In the genomic region with DNA sequence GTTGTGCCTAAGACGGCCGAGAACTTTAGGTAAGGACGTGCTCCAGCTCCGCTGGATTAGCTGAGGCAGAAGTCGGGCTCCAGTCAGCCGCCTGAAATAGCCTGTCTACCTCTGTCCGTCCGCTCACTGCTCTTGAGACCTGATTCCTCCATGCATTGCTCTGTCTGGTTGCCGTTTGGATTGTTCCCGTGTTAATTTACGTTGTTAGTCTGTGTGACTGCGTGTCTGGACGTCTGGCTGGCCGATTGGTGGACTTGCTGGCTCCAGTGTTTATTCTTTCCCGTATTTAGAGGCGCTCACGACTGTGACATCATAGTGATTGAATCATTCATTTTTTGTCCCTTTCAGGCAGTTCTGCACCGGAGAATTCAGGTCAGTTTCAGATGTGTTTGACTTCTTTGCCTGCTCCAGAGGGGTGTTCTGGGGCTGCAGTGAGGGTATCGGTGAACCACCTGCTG, we compare ENCODE assay signal across 8 cellular contexts. TPM values are rescaled to one million over a fixed set of nuclear protein-coding genes. Genes with fewer than 3 reads are reported as not detected.
DNase-seq lines count a peak whose midpoint lies in the region; ATAC-seq and TF ChIP-seq lines count a peak whose summit lies in the region.

No MANE protein-coding gene starts in this region.

- peaks cover 23% of the 10 kb centered on the region for H3K4me1 Mint-ChIP-seq in T-helper 17 cell

- H3K4me3 Mint-ChIP-seq in T-helper 17 cell: peak overlapping the region; percentile 98

- H3K4me1 ChIP-seq in gastroesophageal sphincter (peaks cover 4 to 18% (median 11%) of the 10 kb centered on the region in 3 donors), gastrocnemius medialis (peaks cover 14 to 15% of the 10 kb centered on the region in 2 donors)

- TF ChIP-seq POLR2A in gastroesophageal sphincter (IDR thresholded peaks at IDR 0.05) (no peak), gastrocnemius medialis (IDR thresholded peaks at IDR 0.05) (no peak)

- H3K27ac ChIP-seq in 22Rv1: peak overlapping the region; percentile 87
- H3K27ac ChIP-seq in gastroesophageal sphincter: peak overlapping the region in 3 of 4 donors; percentile 82 to 86 (median 86)
- H3K27ac ChIP-seq in gastrocnemius medialis: peak overlapping the region; percentile 82 to 92 (median 89)

- DNase-seq in T-helper 17 cell (no peak), gastrocnemius medialis (no peak), GOT3 (lab: John Stamatoyannopoulos, UW) (no peak)

- peaks cover 2% of the 10 kb centered on the region for H3K36me3 Mint-ChIP-seq in T-helper 17 cell (ENCODE audit: low read depth)

- TF ChIP-seq EP300 in gastroesophageal sphincter (IDR thresholded peaks at IDR 0.05): no peak

- in situ Hi-C loops in gastrocnemius medialis (cut with MboI; ENCODE audit: low sequenced_read_pairs in 4 of 4): loop anchor here in 1 of 4 donors (25.0 kb wide), 1 partner anchor 322 kb away; a partner anchor contains a TSS

- H3K9me3 ChIP-seq in T-helper 17 cell (ENCODE audit: control insufficient read depth, low read length, poor library complexity, severe bottlenecking) (no peaks in the 10 kb centered on the region), gastroesophageal sphincter (no peaks in the 10 kb centered on the region), gastrocnemius medialis (no peaks in the 10 kb centered on the region)

- H3K4me3 ChIP-seq in gastroesophageal sphincter (peak overlapping the region; percentile 80 to 89), gastrocnemius medialis (peak overlapping the region; percentile 80 to 94 (median 89))

- intact Hi-C loops in gastrocnemius medialis (cut with DNase I; ENCODE audit: low total_unique reads): loop anchor here (1.0 to 5.0 kb wide), 4 partner anchors 23 to 322 kb away; a partner anchor contains a TSS

- H3K27ac Mint-ChIP-seq in T-helper 17 cell: peak overlapping the region; percentile 88

- WGBS in gastroesophageal sphincter (ENCODE audit: low coverage in 1 of 2), 2 donors: 6 to 40% methylated on average over 2 to 13 of the region's 19 CpGs

- H3K36me3 ChIP-seq in gastroesophageal sphincter: peaks cover 0 to 39% of the 10 kb centered on the region in 2 donors
- peaks cover 0 to 30% of the 10 kb centered on the region in 2 donors for H3K36me3 ChIP-seq in gastrocnemius medialis

- no peaks in the 10 kb centered on the region for H3K27me3 Mint-ChIP-seq in T-helper 17 cell

- TF ChIP-seq CTCF in 22Rv1 (IDR thresholded peaks at IDR 0.05): no peak
- TF ChIP-seq CTCF in gastroesophageal sphincter (IDR thresholded peaks at IDR 0.05): no peak
- TF ChIP-seq CTCF in gastrocnemius medialis (IDR thresholded peaks at IDR 0.05 in 4 of 5, conservative IDR thresholded peaks at IDR 0.05 in 1 of 5): no peak

- no peaks in the 10 kb centered on the region for H3K27me3 ChIP-seq in gastroesophageal sphincter
- H3K27me3 ChIP-seq in gastrocnemius medialis: no peaks in the 10 kb centered on the region

- ATAC-seq in GM21390 (IDR thresholded peaks at IDR 0.05; ENCODE audit: unreplicated experiment) (peak; percentile 7), T-helper 17 cell (no peak), gastroesophageal sphincter (no peak), gastrocnemius medialis (no peak), GM21381 (IDR thresholded peaks at IDR 0.05; ENCODE audit: unreplicated experiment) (no peak), HG03196 (IDR thresholded peaks at IDR 0.05; ENCODE audit: unreplicated experiment) (no peak)

RNA-seq across cellular contexts. Expression of a gene that starts 0.7 kb away (rescaled TPM):
- total RNA-seq in T-helper 17 cell (10 to 100 TPM; 31.1 to 39.2 TPM), gastroesophageal sphincter (10 to 100 TPM; 15.0 to 33.3 (median 21.0) TPM), gastrocnemius medialis (10 to 100 TPM in 1 of 4 donors, 1 to 10 TPM in 3; 6.1 to 13.6 (median 7.1) TPM)

RNA-seq across cellular contexts. Expression of a gene that starts 23.3 kb away (rescaled TPM):
- total RNA-seq in T-helper 17 cell (100 to 1,000 TPM; 340 to 372 TPM), gastroesophageal sphincter (100 to 1,000 TPM; 625 to 985 (median 777) TPM), gastrocnemius medialis (1,000 to 10,000 TPM in 2 of 4 donors, 100 to 1,000 TPM in 2; 861 to 1,251 (median 1,022) TPM)
